In genomic region chr10:72637398-72637857, GRCh38 we compare ENCODE assay signal across 9 cellular contexts. TPM values are rescaled to one million over a fixed set of nuclear protein-coding genes. Genes with fewer than 3 reads are reported as not detected.
DNase-seq lines count a peak whose midpoint lies in the region; ATAC-seq and TF ChIP-seq lines count a peak whose summit lies in the region.
"Had no signal": no experiment of that assay in that cellular context is flagged by ENCODE, and none has a peak within 500 bp of the region (broad histone marks: within the 10 kb centered on the region; RNA-seq: fewer than 3 reads in every experiment).

No MANE protein-coding gene starts in this region.

- H3K36me3 Mint-ChIP-seq in activated T-cell treated with anti-CD3 and anti-CD28 coated beads, Interleukin-2, amount 50 U/mL, for 72 hours (ENCODE audit: insufficient read depth in 2 of 2): no peaks in the 10 kb centered on the region
- H3K36me3 Mint-ChIP-seq in progenitor cell of endocrine pancreas (ENCODE audit: insufficient read depth): no peaks in the 10 kb centered on the region

- no peaks in the 10 kb centered on the region for H3K9me3 ChIP-seq in liver (ENCODE audit: control insufficient read depth in 4 of 4, low read length in 3 of 4)

- H3K27me3 Mint-ChIP-seq in activated T-cell treated with anti-CD3 and anti-CD28 coated beads, Interleukin-2, amount 50 U/mL, for 72 hours (ENCODE audit: low read depth): peaks cover 10% of the 10 kb centered on the region
- H3K27me3 Mint-ChIP-seq in progenitor cell of endocrine pancreas: no peaks in the 10 kb centered on the region
- H3K27me3 Mint-ChIP-seq: IgD-negative memory B cell had no signal

- no peak for TF ChIP-seq CTCF in liver (IDR thresholded peaks at IDR 0.05; ENCODE audit: low read depth, low read length, missing input control)
- TF ChIP-seq CTCF in progenitor cell of endocrine pancreas (IDR thresholded peaks at IDR 0.05; ENCODE audit: unreplicated experiment): no peak

- no peak overlapping the region for H3K27ac Mint-ChIP-seq in activated T-cell treated with anti-CD3 and anti-CD28 coated beads, Interleukin-2, amount 50 U/mL, for 72 hours
- H3K27ac Mint-ChIP-seq in progenitor cell of endocrine pancreas: no peak overlapping the region
- H3K27ac Mint-ChIP-seq: IgD-negative memory B cell had no signal

- no peaks in the 10 kb centered on the region for H3K27me3 ChIP-seq in liver (ENCODE audit: control insufficient read depth in 4 of 4, insufficient read depth in 4 of 4, low read length in 3 of 4)

- no peak overlapping the region for H3K4me3 ChIP-seq in liver (ENCODE audit: low read depth in 1 of 3, low read length in 3 of 3)

- ATAC-seq in HG03442 (IDR thresholded peaks at IDR 0.05; ENCODE audit: unreplicated experiment) (peak; percentile 47), GM21423 (IDR thresholded peaks at IDR 0.05; ENCODE audit: unreplicated experiment) (no peak)
- ATAC-seq in activated T-cell treated with anti-CD3 and anti-CD28 coated beads, Interleukin-2, amount 50 U/mL, for 72 hours (replicated peaks in 1 of 2): peak; percentile 97 to 100

- DNase-seq in GM03348 (ENCODE audit: low spot score) (peak; percentile 65), NCI-H2081 treated with DMSO at 0.1 percent for 48 hours (lab: John Stamatoyannopoulos, UW) (no peak), progenitor cell of endocrine pancreas (ENCODE audit: low spot score, unreplicated experiment) (no peak), LoVo (ENCODE audit: low spot score) (no peak)
- DNase-seq in activated T-cell treated with anti-CD3 and anti-CD28 coated beads, Interleukin-2, amount 50 U/mL, for 72 hours: peak; percentile 48 to 53

- H3K36me3 ChIP-seq in liver (ENCODE audit: control insufficient read depth in 4 of 4, insufficient read depth in 3 of 4, low read depth in 1 of 4, low read length in 3 of 4): no peaks in the 10 kb centered on the region

- H3K9ac ChIP-seq in liver (ENCODE audit: low read depth in 1 of 2, low read length in 2 of 2): no peak overlapping the region

- peak overlapping the region in 1 of 2 donors; percentile 15 for H3K4me3 Mint-ChIP-seq in activated T-cell treated with anti-CD3 and anti-CD28 coated beads, Interleukin-2, amount 50 U/mL, for 72 hours
- H3K4me3 Mint-ChIP-seq in progenitor cell of endocrine pancreas (ENCODE audit: low read depth): no peak overlapping the region

- TF ChIP-seq RAD21 in liver (IDR thresholded peaks at IDR 0.05): peak; percentile 19 to 30

- H3K4me1 ChIP-seq in liver (ENCODE audit: control insufficient read depth in 4 of 4, insufficient read depth in 4 of 4, low read length in 3 of 4): peaks cover 0 to 6% (median under 1%) of the 10 kb centered on the region in 4 donors

- H3K9me3 Mint-ChIP-seq in activated T-cell treated with anti-CD3 and anti-CD28 coated beads, Interleukin-2, amount 50 U/mL, for 72 hours: no peaks in the 10 kb centered on the region
- peaks cover 15% of the 10 kb centered on the region for H3K9me3 Mint-ChIP-seq in progenitor cell of endocrine pancreas (ENCODE audit: low read depth)
- H3K9me3 Mint-ChIP-seq: IgD-negative memory B cell had no signal

- peaks cover 15% of the 10 kb centered on the region for H3K4me1 Mint-ChIP-seq in activated T-cell treated with anti-CD3 and anti-CD28 coated beads, Interleukin-2, amount 50 U/mL, for 72 hours (ENCODE audit: low read depth)
- peaks cover 8% of the 10 kb centered on the region for H3K4me1 Mint-ChIP-seq in progenitor cell of endocrine pancreas (ENCODE audit: low read depth)
- H3K4me1 Mint-ChIP-seq: IgD-negative memory B cell had no signal

- no peak overlapping the region for H3K27ac ChIP-seq in liver (ENCODE audit: low read depth in 1 of 2, low read length in 2 of 2)

- WGBS in liver: 49% methylated on average over 4 of the region's 4 CpGs

TF ChIP-seq in liver, 16 proteins besides CTCF, POLR2A, EP300 and RAD21:
- TF ChIP-seq NR2F2 (IDR thresholded peaks at IDR 0.05) (peak; percentile 45), RXRA (IDR thresholded peaks at IDR 0.05) (peak; percentile 62 to 75), HNF4A (conservative IDR thresholded peaks at IDR 0.05) (no peak)

RNA-seq across cellular contexts. Expression of gene MICU1, which starts 11.5 kb away (rescaled TPM):
- total RNA-seq in activated T-cell treated with anti-CD3 and anti-CD28 coated beads, Interleukin-2, amount 50 U/mL, for 72 hours: 10 to 100 TPM; 36.6 to 37.6 TPM
- total RNA-seq in liver (10 to 100 TPM; 28.0 to 47.4 TPM), progenitor cell of endocrine pancreas (60.4 and 63.3 TPM in 2 replicates)
- polyA plus RNA-seq in liver: 10 to 100 TPM; 26.4 to 36.1 TPM

RNA-seq across cellular contexts. Expression of gene MCU, which starts 54.5 kb away (rescaled TPM):
- total RNA-seq in activated T-cell treated with anti-CD3 and anti-CD28 coated beads, Interleukin-2, amount 50 U/mL, for 72 hours: 10 to 100 TPM; 16.3 to 18.9 TPM
- total RNA-seq in liver (10 to 100 TPM; 10.5 to 13.0 TPM), progenitor cell of endocrine pancreas (63.8 and 66.2 TPM in 2 replicates)
- 1 to 10 TPM; 6.4 to 7.0 TPM for polyA plus RNA-seq in liver

Comparison
In these comparisons a context has a peak if more than half of its experiments do, and no peak if none do; other contexts are left out.
1. DNase-seq: peak in GM03348 (single experiment) and activated T-cell treated with anti-CD3 and anti-CD28 coated beads, Interleukin-2, amount 50 U/mL, for 72 hours (2 of 2); none in NCI-H2081 treated with DMSO at 0.1 percent for 48 hours (single experiment), progenitor cell of endocrine pancreas (single experiment) and LoVo (single experiment).